ENCODE assay signal across 8 cellular contexts in the genomic region with DNA sequence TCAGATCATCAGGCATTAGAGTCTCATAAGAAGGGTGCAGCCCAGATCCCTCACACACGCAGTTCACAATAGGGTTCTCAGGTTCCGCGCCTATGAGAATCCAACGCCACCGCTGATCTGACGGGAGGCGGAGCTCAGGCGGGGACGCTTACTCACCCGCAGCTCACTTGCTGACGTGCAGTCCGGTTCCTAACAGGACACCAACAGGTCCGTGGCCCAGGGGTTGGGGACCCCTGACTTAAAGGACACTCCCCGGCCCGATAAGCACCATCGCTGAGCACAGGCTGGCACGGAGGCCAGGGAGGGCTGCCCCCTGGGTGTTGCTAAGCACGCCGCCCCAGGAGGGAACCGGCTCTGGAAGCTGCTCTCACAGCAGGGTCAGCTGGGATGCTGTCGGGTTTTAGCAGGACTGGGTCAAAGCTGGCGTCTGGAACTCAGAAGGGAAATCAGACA. TPM values are rescaled to one million over a fixed set of nuclear protein-coding genes. Genes with fewer than 3 reads are reported as not detected.
DNase-seq lines count a peak whose midpoint lies in the region; ATAC-seq and TF ChIP-seq lines count a peak whose summit lies in the region.

No MANE protein-coding gene starts in this region.

- no peaks in the 10 kb centered on the region for H3K79me2 ChIP-seq in Karpas-422 (ENCODE audit: low read length)

- intact Hi-C loops in dorsolateral prefrontal cortex (cut with DNase I) (no loop called here), mucosa of descending colon (cut with DNase I, micrococcal nuclease) (no loop called here)

- H3K4me1 ChIP-seq in mucosa of descending colon (ENCODE audit: low read depth) (peaks cover 20% of the 10 kb centered on the region), Karpas-422 (ENCODE audit: low read length) (peaks cover 9% of the 10 kb centered on the region), tibial nerve (peaks cover 0 to 27% (median 9%) of the 10 kb centered on the region in 4 donors)

- H3K9me3 ChIP-seq in mucosa of descending colon (no peaks in the 10 kb centered on the region), Karpas-422 (ENCODE audit: low read length) (no peaks in the 10 kb centered on the region), tibial nerve (no peaks in the 10 kb centered on the region)

- peak; percentile 19 for DNase-seq in DMS153 treated with DMSO at 0.1 percent for 48 hours (lab: John Stamatoyannopoulos, UW; ENCODE audit: unreplicated experiment)
- peak; percentile 74 for DNase-seq in NCI-H69 (lab: John Stamatoyannopoulos, UW)
- peak in 2 of 10 donors; percentile 33 to 55 for DNase-seq in dorsolateral prefrontal cortex
- DNase-seq in mucosa of descending colon, result peak; percentile 71 to 78 (median 78)
- no peak for DNase-seq in Karpas-422
- DNase-seq in tibial nerve (ENCODE audit: low spot score in 2 of 2), result no peak
- DNase-seq in NCI-H345 treated with DMSO at 0.1 percent for 48 hours (lab: John Stamatoyannopoulos, UW; ENCODE audit: unreplicated experiment), result no peak

- peak in 1 of 2 donors; percentile 28 for TF ChIP-seq POLR2A in tibial nerve (IDR thresholded peaks at IDR 0.05)

- H3K27me3 ChIP-seq in dorsolateral prefrontal cortex (peaks cover 0 to 5% (median 0%) of the 10 kb centered on the region in 45 donors), Karpas-422 (ENCODE audit: low read length) (no peaks in the 10 kb centered on the region), tibial nerve (peaks cover 0 to 6% of the 10 kb centered on the region in 2 donors)

- no peaks in the 10 kb centered on the region for H3K36me3 ChIP-seq in mucosa of descending colon (ENCODE audit: low read depth)
- no peaks in the 10 kb centered on the region for H3K36me3 ChIP-seq in Karpas-422 (ENCODE audit: insufficient read depth, low read length)
- H3K36me3 ChIP-seq in tibial nerve, result no peaks in the 10 kb centered on the region

- no peak for TF ChIP-seq CTCF in dorsolateral prefrontal cortex (IDR thresholded peaks at IDR 0.05 in 54 of 56, conservative IDR thresholded peaks at IDR 0.05 in 2 of 56; ENCODE audit: low read depth in 1 of 56, partially characterized antibody in 56 of 56)
- no peak for TF ChIP-seq CTCF in mucosa of descending colon (IDR thresholded peaks at IDR 0.05)
- TF ChIP-seq CTCF in tibial nerve (IDR thresholded peaks at IDR 0.05), result no peak

- H3K4me2 ChIP-seq in Karpas-422 (ENCODE audit: low read depth, low read length, poor library complexity, severe bottlenecking), result no peak overlapping the region

- WGBS in tibial nerve, 2 donors, result 19 to 30% methylated on average over 13 to 18 of the region's 22 CpGs

- H3K9ac ChIP-seq in Karpas-422 (ENCODE audit: low read length), result no peak overlapping the region

- no peak overlapping the region for H2AFZ ChIP-seq in Karpas-422 (ENCODE audit: low read length)

- H3K4me3 ChIP-seq in dorsolateral prefrontal cortex, result peak overlapping the region in 54 of 59 donors; percentile 5 to 63 (median 36)
- no peak overlapping the region for H3K4me3 ChIP-seq in mucosa of descending colon
- no peak overlapping the region for H3K4me3 ChIP-seq in Karpas-422 (ENCODE audit: low read length)
- peak overlapping the region in 2 of 4 donors; percentile 19 to 31 for H3K4me3 ChIP-seq in tibial nerve

- no peaks in the 10 kb centered on the region for H4K20me1 ChIP-seq in Karpas-422 (ENCODE audit: insufficient read depth, low read depth, low read length)

- TF ChIP-seq EP300 in tibial nerve (IDR thresholded peaks at IDR 0.05), result no peak

- ATAC-seq in mucosa of descending colon (peak; percentile 83), GM19395 (IDR thresholded peaks at IDR 0.05; ENCODE audit: unreplicated experiment) (no peak)

- H3K27ac ChIP-seq in dorsolateral prefrontal cortex (peak overlapping the region in 25 of 59 donors; percentile 6 to 80 (median 53)), Karpas-422 (ENCODE audit: low read length) (no peak overlapping the region), tibial nerve (peak overlapping the region in 2 of 4 donors; percentile 63 to 68)

- H3K9me2 ChIP-seq in Karpas-422 (replicated peaks; ENCODE audit: insufficient read depth, low read length), result no peaks in the 10 kb centered on the region

RNA-seq across cellular contexts. Expression of a gene that starts 30.1 kb away (rescaled TPM):
- 10 to 100 TPM; 25.1 to 66.1 (median 38.0) TPM for total RNA-seq in dorsolateral prefrontal cortex
- 10 to 100 TPM; 14.0 to 27.4 (median 16.5) TPM for total RNA-seq in mucosa of descending colon
- not detected in 2 replicates for total RNA-seq in Karpas-422 (2014; rRNA removed; shearing (Covaris generic); ENCODE audit: low replicate concordance)
- 10 to 100 TPM; 15.1 to 38.7 (median 27.4) TPM for total RNA-seq in tibial nerve

Comparison
In these comparisons a context has a peak if more than half of its experiments do, and no peak if none do; other contexts are left out.
1. DNase-seq: peak in DMS153 treated with DMSO at 0.1 percent for 48 hours (single experiment), NCI-H69 (single experiment) and mucosa of descending colon (3 of 3); none in Karpas-422 (single experiment), tibial nerve (0 of 2) and NCI-H345 treated with DMSO at 0.1 percent for 48 hours (single experiment).
2. H3K4me3 ChIP-seq: peak in dorsolateral prefrontal cortex (54 of 59); none in mucosa of descending colon (single experiment) and Karpas-422 (single experiment).
3. RNA of a gene that starts 30.1 kb away (total RNA-seq): 25.1 to 66.1 TPM in dorsolateral prefrontal cortex, 15.1 to 38.7 TPM in tibial nerve and 14.0 to 27.4 TPM in mucosa of descending colon; not detected in Karpas-422; every median in the first group is over 10 times any median in the second.